Comparison of ENCODE assay signal across 24 cellular contexts in genomic region chr3:16604887-16605602, GRCh38. TPM values are rescaled to one million over a fixed set of nuclear protein-coding genes. Genes with fewer than 3 reads are reported as not detected.
DNase-seq lines count a peak whose midpoint lies in the region; ATAC-seq and TF ChIP-seq lines count a peak whose summit lies in the region.
"Had no signal": no experiment of that assay in that cellular context is flagged by ENCODE, and none has a peak within 500 bp of the region (broad histone marks: within the 10 kb centered on the region; RNA-seq: fewer than 3 reads in every experiment).

DAZL (minus strand) TSS chr3:16605423; CDS start chr3:16605205, 218 bp downstream.

- H4K20me1 ChIP-seq in neural progenitor cell (ENCODE audit: low read depth): no peaks in the 10 kb centered on the region

- DNase-seq in stimulated activated naive CD8-positive, alpha-beta T cell treated with anti-CD3 and anti-CD28 coated beads, Interleukin-15, amount 100 ng/mL, for 72 hours: no peak
- DNase-seq in stimulated activated naive CD8-positive, alpha-beta T cell treated with anti-CD3 and anti-CD28 coated beads, Interleukin-15, Interleukin-2, amounts not matched to agents 100 U/mL and 50 U/mL, for 24 hours: no peak
- DNase-seq in chondrocyte (ENCODE audit: low spot score) (peak; percentile 85), neural progenitor cell (ENCODE audit: low spot score) (no peak), NCI-H1105 treated with DMSO at 0.1 percent for 48 hours (lab: John Stamatoyannopoulos, UW) (no peak), erythroblast (lab: John Stamatoyannopoulos, UW) (no peak), NCI-H69 (lab: John Stamatoyannopoulos, UW) (no peak)
- DNase-seq: DMS53, GDM1, Karpas-422, MV-4-11, NCI-H1694 treated with DMSO at 0.1 percent for 48 hours, NCI-H2081 treated with DMSO at 0.1 percent for 48 hours, NCI-H2171 treated with DMSO at 0.1 percent for 48 hours, NCI-H446, Peyer's patch had no signal

- peak; percentile 82 for ATAC-seq in stimulated activated naive CD8-positive, alpha-beta T cell treated with anti-CD3 and anti-CD28 coated beads, Interleukin-15, amount 100 ng/mL, for 72 hours
- no peak for ATAC-seq in stimulated activated naive CD8-positive, alpha-beta T cell treated with anti-CD3 and anti-CD28 coated beads, Interleukin-15, Interleukin-2, amounts not matched to agents 100 U/mL and 50 U/mL, for 24 hours
- no peak for ATAC-seq in GM18498 (IDR thresholded peaks at IDR 0.05; ENCODE audit: unreplicated experiment)
- ATAC-seq: A549 had no signal

- H3K27me3 Mint-ChIP-seq in stimulated activated naive CD8-positive, alpha-beta T cell treated with anti-CD3 and anti-CD28 coated beads, Interleukin-15, amount 100 ng/mL, for 72 hours: peaks cover 10% of the 10 kb centered on the region
- H3K27me3 Mint-ChIP-seq in chondrocyte (ENCODE audit: low read depth) (peaks cover 33% of the 10 kb centered on the region), neural progenitor cell (ENCODE audit: insufficient read depth, low read depth) (no peaks in the 10 kb centered on the region)

- H3K27me3 ChIP-seq in neural progenitor cell: no peaks in the 10 kb centered on the region
- H3K27me3 ChIP-seq: Peyer's patch, SJSA1 had no signal

- H3K4me2 ChIP-seq in neural progenitor cell: no peak within 1 kb of the TSS
- H3K4me2 ChIP-seq: A549 had no signal

- no peaks in the 10 kb centered on the region for H3K4me1 Mint-ChIP-seq in stimulated activated naive CD8-positive, alpha-beta T cell treated with anti-CD3 and anti-CD28 coated beads, Interleukin-15, amount 100 ng/mL, for 72 hours
- H3K4me1 Mint-ChIP-seq in chondrocyte (ENCODE audit: low read depth): peaks cover 6% of the 10 kb centered on the region
- H3K4me1 Mint-ChIP-seq in neural progenitor cell: no peaks in the 10 kb centered on the region

- no peak within 1 kb of the TSS for H3K27ac ChIP-seq in neural progenitor cell
- H3K27ac ChIP-seq: A549, Peyer's patch, SJSA1 had no signal

- H3K79me2 ChIP-seq in neural progenitor cell (ENCODE audit: low read depth): no peaks in the 10 kb centered on the region

- peaks cover 0 to 6% of the 10 kb centered on the region in 2 donors for H3K9me3 Mint-ChIP-seq in stimulated activated naive CD8-positive, alpha-beta T cell treated with anti-CD3 and anti-CD28 coated beads, Interleukin-15, amount 100 ng/mL, for 72 hours
- no peaks in the 10 kb centered on the region for H3K9me3 Mint-ChIP-seq in chondrocyte (ENCODE audit: low read depth)
- H3K9me3 Mint-ChIP-seq in neural progenitor cell: no peaks in the 10 kb centered on the region

- no peak within 1 kb of the TSS for H3K27ac Mint-ChIP-seq in stimulated activated naive CD8-positive, alpha-beta T cell treated with anti-CD3 and anti-CD28 coated beads, Interleukin-15, amount 100 ng/mL, for 72 hours
- H3K27ac Mint-ChIP-seq in chondrocyte (ENCODE audit: unreplicated experiment): no peak within 1 kb of the TSS
- H3K27ac Mint-ChIP-seq in neural progenitor cell: no peak within 1 kb of the TSS
- H3K27ac Mint-ChIP-seq: B cell, CD14-positive monocyte, IgD-negative memory B cell had no signal

- no peak within 1 kb of the TSS for H3K4me3 ChIP-seq in neural progenitor cell
- H3K4me3 ChIP-seq: A549, Peyer's patch, SJSA1 had no signal

- no peak within 1 kb of the TSS for H3K9ac ChIP-seq in neural progenitor cell

- no peaks in the 10 kb centered on the region for H3K36me3 Mint-ChIP-seq in chondrocyte (ENCODE audit: low read depth)
- no peaks in the 10 kb centered on the region for H3K36me3 Mint-ChIP-seq in neural progenitor cell
- H3K36me3 Mint-ChIP-seq: CD14-positive monocyte, IgD-negative memory B cell had no signal

- H2AFZ ChIP-seq in neural progenitor cell (replicated peaks): peak within 1 kb of the TSS; percentile 50

- TF ChIP-seq CTCF in chondrocyte (IDR thresholded peaks at IDR 0.05) (no peak), neural progenitor cell (IDR thresholded peaks at IDR 0.05) (no peak)

- no peak for TF ChIP-seq POLR2A in erythroblast (IDR thresholded peaks at IDR 0.05; ENCODE audit: low read length)

- no peaks in the 10 kb centered on the region for H3K36me3 ChIP-seq in neural progenitor cell
- H3K36me3 ChIP-seq: Peyer's patch, SJSA1 had no signal

- peaks cover 20% of the 10 kb centered on the region for H3F3A ChIP-seq in neural progenitor cell (ENCODE audit: low read depth)

- peaks cover 6% of the 10 kb centered on the region for H3K4me1 ChIP-seq in neural progenitor cell
- H3K4me1 ChIP-seq: A549, Peyer's patch, SJSA1 had no signal

- H3K4me3 Mint-ChIP-seq in stimulated activated naive CD8-positive, alpha-beta T cell treated with anti-CD3 and anti-CD28 coated beads, Interleukin-15, amount 100 ng/mL, for 72 hours: no peak within 1 kb of the TSS
- H3K4me3 Mint-ChIP-seq in chondrocyte (ENCODE audit: unreplicated experiment): no peak within 1 kb of the TSS
- H3K4me3 Mint-ChIP-seq in neural progenitor cell: no peak within 1 kb of the TSS
- H3K4me3 Mint-ChIP-seq: B cell, CD14-positive monocyte, IgD-negative memory B cell had no signal

- no peaks in the 10 kb centered on the region for H3K9me3 ChIP-seq in neural progenitor cell (ENCODE audit: low read depth)
- H3K9me3 ChIP-seq: A549, Peyer's patch, SJSA1 had no signal

RNA-seq across cellular contexts. Expression of gene DAZL, which starts in this region (rescaled TPM):
- not detected in 3 replicates for total RNA-seq in chondrocyte
- total RNA-seq in neural progenitor cell (ENCODE audit: low replicate concordance): 3.2 and 4.7 TPM in 2 replicates
- total RNA-seq: B cell, H4, M059J, Peyer's patch, SJSA1 had no signal

Comparison
In these comparisons a context has a peak if more than half of its experiments do, and no peak if none do; other contexts are left out.
1. Peak in DNase-seq in chondrocyte; RNA of the gene not detected or under 1 TPM.